ENCODE assay signal across 20 cellular contexts in the genomic region with DNA sequence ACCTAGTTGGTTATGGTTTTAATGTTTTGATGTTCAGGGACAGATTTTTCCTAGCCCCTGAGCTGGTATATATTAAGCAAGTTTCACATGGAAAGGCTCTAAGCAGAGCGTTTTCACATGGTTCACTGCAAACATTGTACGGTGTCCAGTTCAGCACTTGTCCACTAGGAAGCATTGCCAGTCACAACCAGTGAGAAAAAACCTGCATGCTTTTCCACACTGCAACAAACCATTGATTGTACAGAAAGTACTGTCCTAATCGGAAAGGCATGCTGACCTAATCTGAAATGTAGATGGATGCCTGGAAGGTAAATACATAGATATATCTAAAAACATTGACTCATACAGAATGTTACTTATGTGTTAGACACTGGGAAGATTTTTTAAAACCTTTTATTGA. TPM values are rescaled to one million over a fixed set of nuclear protein-coding genes. Genes with fewer than 3 reads are reported as not detected.
A peak's percentile ranks its signal among the peaks of the same experiment; 100 is the strongest.
DNase-seq lines count a peak whose midpoint lies in the region; ATAC-seq and TF ChIP-seq lines count a peak whose summit lies in the region.
"Had no signal": no experiment of that assay in that cellular context is flagged by ENCODE, and none has a peak within 500 bp of the region (broad histone marks: within the 10 kb centered on the region; RNA-seq: fewer than 3 reads in every experiment).

No MANE protein-coding gene starts in this region.

- H3K36me3 Mint-ChIP-seq in activated CD8-positive, alpha-beta T cell treated with anti-CD3 and anti-CD28 coated beads, Interleukin-2, amount 10 ng/mL, durations not matched to agents 7 days and 5 days (ENCODE audit: low read depth), result no peaks in the 10 kb centered on the region
- H3K36me3 Mint-ChIP-seq: naive thymus-derived CD8-positive, alpha-beta T cell; stimulated activated effector memory CD8-positive, alpha-beta T cell treated with anti-CD3 and anti-CD28 coated beads, Interleukin-12 subunit alpha, Interleukin-12 subunit beta, amount 100 ng/mL, for 72 hours; T-cell had no signal

- no peak overlapping the region for H3K27ac ChIP-seq in mammary epithelial cell (ENCODE audit: insufficient read depth, low read depth, low read length)
- H3K27ac ChIP-seq: gastroesophageal sphincter, sigmoid colon had no signal

- H4K20me1 ChIP-seq in mammary epithelial cell (ENCODE audit: insufficient read depth, low read length), result no peaks in the 10 kb centered on the region

- no peaks in the 10 kb centered on the region for H3K9me3 ChIP-seq in mammary epithelial cell (replicated peaks; ENCODE audit: insufficient read depth, low read length)
- H3K9me3 ChIP-seq: gastroesophageal sphincter, sigmoid colon had no signal

- CTCF ChIA-PET in mammary epithelial cell (lab: Charles Lee; ENCODE audit: low non-redundant PET), result interaction anchor here (0.6 kb wide), 1 partner anchor 85 kb away, joined by 5 read pairs; no protein-coding TSS in a partner anchor
- CTCF ChIA-PET in activated CD8-positive, alpha-beta T cell treated with anti-CD3 and anti-CD28 coated beads, Interleukin-2, amount 10 ng/mL, durations not matched to agents 7 days and 5 days (lab: Charles Lee), result no interaction called here

- BruUV-seq in mammary epithelial cell (replicated peaks; lab: Mats Ljungman, UMichigan), result no TSS peak

- no peak overlapping the region for H3K4me2 ChIP-seq in mammary epithelial cell (ENCODE audit: insufficient read depth, low read depth, low read length)
- H3K4me2 ChIP-seq: GM23338 had no signal

- H3K27me3 Mint-ChIP-seq in activated CD8-positive, alpha-beta T cell treated with anti-CD3 and anti-CD28 coated beads, Interleukin-2, amount 10 ng/mL, durations not matched to agents 7 days and 5 days (ENCODE audit: low read depth), result peaks cover 3% of the 10 kb centered on the region
- H3K27me3 Mint-ChIP-seq: T-cell had no signal

- dilution Hi-C loops in mammary epithelial cell (cut with HindIII; ENCODE audit: low sequenced_read_pairs), result no loop called here

- H3K4me1 ChIP-seq in mammary epithelial cell (ENCODE audit: insufficient read depth, low read length), result no peaks in the 10 kb centered on the region
- H3K4me1 ChIP-seq: gastroesophageal sphincter, sigmoid colon had no signal

- H3K4me3 Mint-ChIP-seq in activated CD8-positive, alpha-beta T cell treated with anti-CD3 and anti-CD28 coated beads, Interleukin-2, amount 10 ng/mL, durations not matched to agents 7 days and 5 days, result no peak overlapping the region
- H3K4me3 Mint-ChIP-seq: GM23338; naive thymus-derived CD8-positive, alpha-beta T cell; stimulated activated effector memory CD8-positive, alpha-beta T cell treated with anti-CD3 and anti-CD28 coated beads, Interleukin-12 subunit alpha, Interleukin-12 subunit beta, amount 100 ng/mL, for 72 hours; T-cell had no signal

- no peaks in the 10 kb centered on the region for H3K9me3 Mint-ChIP-seq in activated CD8-positive, alpha-beta T cell treated with anti-CD3 and anti-CD28 coated beads, Interleukin-2, amount 10 ng/mL, durations not matched to agents 7 days and 5 days (ENCODE audit: insufficient read depth)

- 5% methylated on average over 3 of the region's 3 CpGs for WGBS in mammary epithelial cell (ENCODE audit: low coverage, missing lambda C conversion rate)

- intact Hi-C loops in mammary epithelial cell (cut with micrococcal nuclease), result no loop called here

- POLR2A ChIA-PET in activated CD8-positive, alpha-beta T cell treated with anti-CD3 and anti-CD28 coated beads, Interleukin-2, amount 10 ng/mL, durations not matched to agents 7 days and 5 days (lab: Charles Lee), result no interaction called here

- H3K36me3 ChIP-seq in mammary epithelial cell (ENCODE audit: insufficient read depth, low read length), result no peaks in the 10 kb centered on the region
- H3K36me3 ChIP-seq: gastroesophageal sphincter, sigmoid colon had no signal

- no peak overlapping the region for H2AFZ ChIP-seq in mammary epithelial cell (ENCODE audit: low read depth, low read length)
- H2AFZ ChIP-seq: GM23338 had no signal

- ATAC-seq in activated CD8-positive, alpha-beta T cell treated with anti-CD3 and anti-CD28 coated beads, Interleukin-2, amount 10 ng/mL, durations not matched to agents 7 days and 5 days, result no peak
- ATAC-seq: gastroesophageal sphincter; GM23338; naive thymus-derived CD8-positive, alpha-beta T cell; Panc1; stimulated activated effector memory CD8-positive, alpha-beta T cell treated with anti-CD3 and anti-CD28 coated beads, Interleukin-12 subunit alpha, Interleukin-12 subunit beta, amount 100 ng/mL, for 72 hours; T-cell had no signal

- H3K9ac ChIP-seq in mammary epithelial cell (ENCODE audit: insufficient read depth, low read length), result no peak overlapping the region

- H3K4me3 ChIP-seq in mammary epithelial cell (replicated peaks in 1 of 3; ENCODE audit: insufficient read depth in 1 of 3, low read depth in 2 of 3, low read length in 3 of 3), result no peak overlapping the region
- H3K4me3 ChIP-seq: gastroesophageal sphincter, GM23338, sigmoid colon had no signal

- H3K27ac Mint-ChIP-seq in activated CD8-positive, alpha-beta T cell treated with anti-CD3 and anti-CD28 coated beads, Interleukin-2, amount 10 ng/mL, durations not matched to agents 7 days and 5 days, result no peak overlapping the region
- H3K27ac Mint-ChIP-seq: GM23338; naive thymus-derived CD8-positive, alpha-beta T cell; stimulated activated effector memory CD8-positive, alpha-beta T cell treated with anti-CD3 and anti-CD28 coated beads, Interleukin-12 subunit alpha, Interleukin-12 subunit beta, amount 100 ng/mL, for 72 hours; T-cell had no signal

- H3K79me2 ChIP-seq in mammary epithelial cell (ENCODE audit: insufficient read depth, low read length), result no peaks in the 10 kb centered on the region

- no peaks in the 10 kb centered on the region for H3K27me3 ChIP-seq in mammary epithelial cell (ENCODE audit: insufficient read depth, low read length)
- H3K27me3 ChIP-seq: gastroesophageal sphincter, sigmoid colon had no signal

- H3K4me1 Mint-ChIP-seq in activated CD8-positive, alpha-beta T cell treated with anti-CD3 and anti-CD28 coated beads, Interleukin-2, amount 10 ng/mL, durations not matched to agents 7 days and 5 days (ENCODE audit: low read depth), result no peaks in the 10 kb centered on the region
- H3K4me1 Mint-ChIP-seq: GM23338; naive thymus-derived CD8-positive, alpha-beta T cell; stimulated activated effector memory CD8-positive, alpha-beta T cell treated with anti-CD3 and anti-CD28 coated beads, Interleukin-12 subunit alpha, Interleukin-12 subunit beta, amount 100 ng/mL, for 72 hours; T-cell had no signal

- in situ Hi-C loops in mammary epithelial cell (cut with MboI; ENCODE audit: low sequenced_read_pairs in 2 of 2), result no loop called here

- DNase-seq in DMS53 (lab: John Stamatoyannopoulos, UW) (peak; percentile 12), DMS53 treated with DMSO at 0.1 percent for 48 hours (lab: John Stamatoyannopoulos, UW; ENCODE audit: unreplicated experiment) (no peak), mammary epithelial cell (peak; percentile 25), kidney tubule cell (ENCODE audit: low spot score) (peak; percentile 14), superior temporal gyrus (ENCODE audit: extremely low spot score) (peak; percentile 72), occipital lobe (lab: John Stamatoyannopoulos, UW) (no peak), NCI-H1694 (lab: John Stamatoyannopoulos, UW) (no peak)
- DNase-seq in activated CD8-positive, alpha-beta T cell treated with anti-CD3 and anti-CD28 coated beads, Interleukin-2, amount 10 ng/mL, durations not matched to agents 7 days and 5 days, result no peak
- DNase-seq: 8988T; activated T-cell treated with anti-CD3 and anti-CD28 coated beads, Interleukin-2, amount 50 U/mL, for 1 hour; GF-D8; kidney glomerular epithelial cell; naive thymus-derived CD8-positive, alpha-beta T cell; sigmoid colon; stimulated activated CD4-positive, alpha-beta T cell treated with anti-CD3 and anti-CD28 coated beads, Interleukin-4, amount 100 ng/mL, for 4 hours; T-cell had no signal

- TF ChIP-seq CTCF in mammary epithelial cell (conservative IDR thresholded peaks at IDR 0.05 in 1 of 2, IDR thresholded peaks at IDR 0.05 in 1 of 2; ENCODE audit: extremely low read depth in 1 of 2, insufficient read depth in 1 of 2, low read depth in 1 of 2, low read length in 2 of 2), result peak; percentile 15 to 20

RNA-seq across cellular contexts. Expression of a gene that starts 25.0 kb away (rescaled TPM):
- total RNA-seq in mammary epithelial cell (under 1 TPM in 1 of 2 donors, not detected in 1; 0.33 TPM), occipital lobe (44.6 TPM)
- 0.01 TPM for polyA plus RNA-seq in mammary epithelial cell
- not detected for polyA minus RNA-seq in mammary epithelial cell
- not detected for total RNA-seq in activated CD8-positive, alpha-beta T cell treated with anti-CD3 and anti-CD28 coated beads, Interleukin-2, amount 10 ng/mL, durations not matched to agents 7 days and 5 days
- total RNA-seq: naive thymus-derived CD8-positive, alpha-beta T cell had no signal
- polyA plus RNA-seq: naive thymus-derived CD8-positive, alpha-beta T cell had no signal

Comparison
In these comparisons a context has a peak if more than half of its experiments do, and no peak if none do; other contexts are left out.
1. DNase-seq: peak in DMS53 (single experiment), mammary epithelial cell (single experiment), kidney tubule cell (single experiment) and superior temporal gyrus (single experiment); none in DMS53 treated with DMSO at 0.1 percent for 48 hours (single experiment), activated CD8-positive, alpha-beta T cell treated with anti-CD3 and anti-CD28 coated beads, Interleukin-2, amount 10 ng/mL, durations not matched to agents 7 days and 5 days (single experiment), occipital lobe (single experiment) and NCI-H1694 (single experiment).
2. RNA of a gene that starts 25.0 kb away (total RNA-seq): 44.6 TPM in occipital lobe (single experiment); 0.33 TPM in mammary epithelial cell and not detected in activated CD8-positive, alpha-beta T cell treated with anti-CD3 and anti-CD28 coated beads, Interleukin-2, amount 10 ng/mL, durations not matched to agents 7 days and 5 days; every median in the first group is over 10 times any median in the second.